In genomic region chr3:140224307-140224706, GRCh38 we compare ENCODE assay signal across 33 cellular contexts.
"Had no signal": no experiment of that assay in that cellular context is flagged by ENCODE, and none has a peak within 500 bp of the region (broad histone marks: within the 10 kb centered on the region; RNA-seq: fewer than 3 reads in every experiment).

No MANE protein-coding gene starts in this region.

- ATAC-seq: activated CD4-positive, alpha-beta T cell treated with anti-CD3 and anti-CD28 coated beads for 36 hours; activated CD4-positive, CD25-positive, alpha-beta regulatory T cell treated with anti-CD3 and anti-CD28 coated beads, Interleukin-2, amount 50 U/mL, for 24 hours; activated CD8-positive, alpha-beta memory T cell treated with anti-CD3 and anti-CD28 coated beads, Interleukin-2, amount 10 ng/mL, durations not matched to agents 7 days and 5 days; activated CD8-positive, alpha-beta T cell treated with anti-CD3 and anti-CD28 coated beads, Interleukin-2, amount 10 ng/mL, durations not matched to agents 7 days and 5 days; body of pancreas; T-helper 17 cell had no signal

- H3K4me3 ChIP-seq: ascending aorta, body of pancreas, breast epithelium had no signal

- H3K27ac Mint-ChIP-seq: activated CD4-positive, alpha-beta memory T cell treated with anti-CD3 and anti-CD28 coated beads, Interleukin-2, amount 10 ng/mL, durations not matched to agents 7 days and 5 days; activated CD4-positive, alpha-beta T cell treated with anti-CD3 and anti-CD28 coated beads for 36 hours; activated CD4-positive, alpha-beta T cell treated with anti-CD3 and anti-CD28 coated beads, Interleukin-2, amount 10 ng/mL, durations not matched to agents 7 days and 5 days; activated CD8-positive, alpha-beta memory T cell treated with anti-CD3 and anti-CD28 coated beads, Interleukin-2, amount 10 ng/mL, durations not matched to agents 7 days and 5 days; activated CD8-positive, alpha-beta T cell treated with anti-CD3 and anti-CD28 coated beads, Interleukin-2, amount 10 ng/mL, durations not matched to agents 7 days and 5 days; activated naive CD4-positive, alpha-beta T cell treated with anti-CD3 and anti-CD28 coated beads, Interleukin-2, amount 10 ng/mL, durations not matched to agents 7 days and 5 days; activated naive CD4-positive, alpha-beta T cell treated with anti-CD3 and anti-CD28 coated beads, Interleukin-2, amount 50 U/mL, for 24 hours; activated naive CD8-positive, alpha-beta T cell; activated naive CD8-positive, alpha-beta T cell treated with anti-CD3 and anti-CD28 coated beads, Interleukin-2, amount 10 ng/mL, durations not matched to agents 7 days and 5 days; activated naive CD8-positive, alpha-beta T cell treated with anti-CD3 and anti-CD28 coated beads, Interleukin-2, amount 50 U/mL, for 24 hours; activated T-cell treated with anti-CD3 and anti-CD28 coated beads, Interleukin-2, amount 50 U/mL, for 24 hours; activated T-helper 2 cell treated with anti-CD3 and anti-CD28 coated beads, Interferon-gamma antibody, Interleukin-2, Interleukin-4, amounts not matched to agents 10 μg/mL and 5 μg/mL and 100 μg/mL, durations not matched to agents 14 hours and 24 hours and 36 hours; T-helper 17 cell; WTC11 had no signal

- DNase-seq: activated CD4-positive, alpha-beta memory T cell treated with anti-CD3 and anti-CD28 coated beads, Interleukin-2, amount 10 ng/mL, durations not matched to agents 7 days and 5 days; activated CD4-positive, alpha-beta T cell treated with anti-CD3 and anti-CD28 coated beads for 1 hour; activated CD4-positive, alpha-beta T cell treated with anti-CD3 and anti-CD28 coated beads for 36 hours; activated CD4-positive, alpha-beta T cell treated with anti-CD3 and anti-CD28 coated beads for 48 hours; activated CD4-positive, alpha-beta T cell treated with anti-CD3 and anti-CD28 coated beads, Interleukin-2, amount 10 ng/mL, durations not matched to agents 7 days and 5 days; activated CD4-positive, alpha-beta T cell treated with anti-CD3 and anti-CD28 coated beads, Interleukin-2, amount 50 U/mL, for 48 hours; activated CD4-positive, CD25-positive, alpha-beta regulatory T cell; activated CD8-positive, alpha-beta memory T cell treated with anti-CD3 and anti-CD28 coated beads for 24 hours; activated CD8-positive, alpha-beta memory T cell treated with anti-CD3 and anti-CD28 coated beads, Interleukin-2, amount 10 ng/mL, durations not matched to agents 7 days and 5 days; activated CD8-positive, alpha-beta memory T cell treated with anti-CD3 and anti-CD28 coated beads, Interleukin-2, amount 50 U/mL, for 48 hours; activated CD8-positive, alpha-beta T cell treated with anti-CD3 and anti-CD28 coated beads, Interleukin-2, amount 10 ng/mL, durations not matched to agents 7 days and 5 days; activated effector memory CD4-positive, alpha-beta T cell treated with Interleukin-2 at 50 U/mL for 16 hours; activated gamma-delta T cell; activated naive CD4-positive, alpha-beta T cell treated with anti-CD3 and anti-CD28 coated beads, Interleukin-2, amount 10 ng/mL, durations not matched to agents 7 days and 5 days; activated naive CD4-positive, alpha-beta T cell treated with Interleukin-2 at 50 U/mL for 16 hours; activated naive CD8-positive, alpha-beta T cell treated with anti-CD3 and anti-CD28 coated beads, Interleukin-2, amount 10 ng/mL, durations not matched to agents 7 days and 5 days; activated naive CD8-positive, alpha-beta T cell treated with anti-CD3 and anti-CD28 coated beads, Interleukin-2, amount 50 U/mL, for 24 hours; activated T-cell treated with anti-CD3 and anti-CD28 coated beads, Interleukin-2, amount 50 U/mL, for 24 hours; activated T-cell treated with anti-CD3 and anti-CD28 coated beads, Interleukin-2, amount 50 U/mL, for 48 hours; amygdala; anterior cingulate cortex; body of pancreas; central memory CD4-positive, alpha-beta T cell; T-helper 17 cell; WERI-Rb-1 had no signal

- H3K4me1 ChIP-seq: ascending aorta, body of pancreas, breast epithelium had no signal

- H3K27ac ChIP-seq: ascending aorta, body of pancreas, breast epithelium, WERI-Rb-1 had no signal

- H3K27me3 ChIP-seq: ascending aorta, body of pancreas, brain microvascular endothelial cell, breast epithelium had no signal

- H3K9me3 Mint-ChIP-seq: activated CD4-positive, alpha-beta memory T cell treated with anti-CD3 and anti-CD28 coated beads, Interleukin-2, amount 10 ng/mL, durations not matched to agents 7 days and 5 days; activated T-helper 2 cell treated with anti-CD3 and anti-CD28 coated beads, Interferon-gamma antibody, Interleukin-2, Interleukin-4, amounts not matched to agents 10 μg/mL and 5 μg/mL and 100 μg/mL, durations not matched to agents 14 hours and 24 hours and 36 hours had no signal

- H3K4me3 Mint-ChIP-seq: activated CD4-positive, alpha-beta memory T cell treated with anti-CD3 and anti-CD28 coated beads, Interleukin-2, amount 10 ng/mL, durations not matched to agents 7 days and 5 days; activated CD4-positive, alpha-beta T cell treated with anti-CD3 and anti-CD28 coated beads for 36 hours; activated CD4-positive, alpha-beta T cell treated with anti-CD3 and anti-CD28 coated beads, Interleukin-2, amount 10 ng/mL, durations not matched to agents 7 days and 5 days; activated CD8-positive, alpha-beta memory T cell treated with anti-CD3 and anti-CD28 coated beads, Interleukin-2, amount 10 ng/mL, durations not matched to agents 7 days and 5 days; activated CD8-positive, alpha-beta T cell treated with anti-CD3 and anti-CD28 coated beads, Interleukin-2, amount 10 ng/mL, durations not matched to agents 7 days and 5 days; activated naive CD4-positive, alpha-beta T cell treated with anti-CD3 and anti-CD28 coated beads, Interleukin-2, amount 10 ng/mL, durations not matched to agents 7 days and 5 days; activated naive CD4-positive, alpha-beta T cell treated with anti-CD3 and anti-CD28 coated beads, Interleukin-2, amount 50 U/mL, for 24 hours; activated naive CD8-positive, alpha-beta T cell; activated naive CD8-positive, alpha-beta T cell treated with anti-CD3 and anti-CD28 coated beads, Interleukin-2, amount 10 ng/mL, durations not matched to agents 7 days and 5 days; activated naive CD8-positive, alpha-beta T cell treated with anti-CD3 and anti-CD28 coated beads, Interleukin-2, amount 50 U/mL, for 24 hours; activated T-cell treated with anti-CD3 and anti-CD28 coated beads, Interleukin-2, amount 50 U/mL, for 24 hours; T-helper 17 cell; WTC11 had no signal

- H3K4me1 Mint-ChIP-seq: activated CD4-positive, alpha-beta memory T cell treated with anti-CD3 and anti-CD28 coated beads, Interleukin-2, amount 10 ng/mL, durations not matched to agents 7 days and 5 days; activated CD4-positive, alpha-beta T cell treated with anti-CD3 and anti-CD28 coated beads for 36 hours; activated CD4-positive, alpha-beta T cell treated with anti-CD3 and anti-CD28 coated beads, Interleukin-2, amount 10 ng/mL, durations not matched to agents 7 days and 5 days; activated CD8-positive, alpha-beta memory T cell treated with anti-CD3 and anti-CD28 coated beads, Interleukin-2, amount 10 ng/mL, durations not matched to agents 7 days and 5 days; activated naive CD4-positive, alpha-beta T cell treated with anti-CD3 and anti-CD28 coated beads, Interleukin-2, amount 10 ng/mL, durations not matched to agents 7 days and 5 days; activated naive CD4-positive, alpha-beta T cell treated with anti-CD3 and anti-CD28 coated beads, Interleukin-2, amount 50 U/mL, for 24 hours; activated naive CD8-positive, alpha-beta T cell treated with anti-CD3 and anti-CD28 coated beads, Interleukin-2, amount 10 ng/mL, durations not matched to agents 7 days and 5 days; activated naive CD8-positive, alpha-beta T cell treated with anti-CD3 and anti-CD28 coated beads, Interleukin-2, amount 50 U/mL, for 24 hours; T-helper 17 cell had no signal

- H3K36me3 ChIP-seq: ascending aorta, brain microvascular endothelial cell, breast epithelium, WERI-Rb-1 had no signal

- H3K36me3 Mint-ChIP-seq: activated CD8-positive, alpha-beta memory T cell treated with anti-CD3 and anti-CD28 coated beads, Interleukin-2, amount 10 ng/mL, durations not matched to agents 7 days and 5 days; activated naive CD4-positive, alpha-beta T cell treated with anti-CD3 and anti-CD28 coated beads, Interleukin-2, amount 10 ng/mL, durations not matched to agents 7 days and 5 days; activated naive CD4-positive, alpha-beta T cell treated with anti-CD3 and anti-CD28 coated beads, Interleukin-2, amount 50 U/mL, for 24 hours; activated naive CD8-positive, alpha-beta T cell; activated naive CD8-positive, alpha-beta T cell treated with anti-CD3 and anti-CD28 coated beads, Interleukin-2, amount 10 ng/mL, durations not matched to agents 7 days and 5 days had no signal

- H3K9me3 ChIP-seq: ascending aorta had no signal

- H3K27me3 Mint-ChIP-seq: activated CD4-positive, alpha-beta memory T cell treated with anti-CD3 and anti-CD28 coated beads, Interleukin-2, amount 10 ng/mL, durations not matched to agents 7 days and 5 days; activated CD4-positive, alpha-beta T cell treated with anti-CD3 and anti-CD28 coated beads, Interleukin-2, amount 10 ng/mL, durations not matched to agents 7 days and 5 days; activated CD8-positive, alpha-beta memory T cell treated with anti-CD3 and anti-CD28 coated beads, Interleukin-2, amount 10 ng/mL, durations not matched to agents 7 days and 5 days; activated naive CD4-positive, alpha-beta T cell treated with anti-CD3 and anti-CD28 coated beads, Interleukin-2, amount 10 ng/mL, durations not matched to agents 7 days and 5 days; activated naive CD8-positive, alpha-beta T cell; activated naive CD8-positive, alpha-beta T cell treated with anti-CD3 and anti-CD28 coated beads, Interleukin-2, amount 10 ng/mL, durations not matched to agents 7 days and 5 days; activated naive CD8-positive, alpha-beta T cell treated with anti-CD3 and anti-CD28 coated beads, Interleukin-2, amount 50 U/mL, for 24 hours; activated T-cell treated with anti-CD3 and anti-CD28 coated beads, Interleukin-2, amount 50 U/mL, for 24 hours; T-helper 17 cell had no signal
